ENCODE assay signal across 18 cellular contexts in the genomic region with DNA sequence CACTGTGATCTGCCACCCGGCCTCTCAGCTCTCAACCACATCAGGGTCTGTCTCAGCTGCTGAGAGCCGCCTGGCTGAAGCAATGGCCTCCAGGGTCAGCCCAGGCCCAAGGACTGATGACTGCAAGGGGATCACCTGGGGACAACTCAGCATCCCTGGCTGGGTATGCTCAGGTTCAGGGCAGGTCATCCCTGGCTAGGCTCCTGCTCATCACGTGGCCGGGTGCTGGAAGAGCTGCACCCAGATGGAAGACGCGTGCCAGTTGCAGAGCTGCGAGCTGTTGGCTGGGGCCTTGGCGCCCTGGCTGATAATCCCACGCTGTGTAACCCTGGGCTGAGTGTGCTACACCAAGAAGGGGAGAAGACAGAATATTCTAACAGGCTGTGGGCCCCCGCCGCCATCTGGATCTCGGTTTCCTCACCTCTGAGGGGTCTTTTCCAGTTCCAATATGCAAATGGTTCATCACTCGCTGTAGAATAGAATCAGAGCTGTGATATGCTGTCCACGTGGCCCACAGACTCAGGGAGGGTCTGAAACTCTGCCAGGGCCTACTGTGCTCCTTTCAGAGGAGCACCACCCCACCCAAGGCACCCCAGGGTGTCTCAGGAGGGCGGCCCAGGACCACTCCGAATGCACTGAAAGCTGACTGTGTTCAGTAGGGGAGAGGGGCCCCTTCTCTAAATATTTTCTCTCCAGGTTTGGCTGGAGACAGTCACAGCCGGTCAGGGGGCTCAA.
DNase-seq lines count a peak whose midpoint lies in the region; ATAC-seq and TF ChIP-seq lines count a peak whose summit lies in the region.
"Had no signal": no experiment of that assay in that cellular context is flagged by ENCODE, and none has a peak within 500 bp of the region (broad histone marks: within the 10 kb centered on the region; RNA-seq: fewer than 3 reads in every experiment).

No MANE protein-coding gene starts in this region.

- H3K4me1 Mint-ChIP-seq in activated CD8-positive, alpha-beta T cell treated with anti-CD3 and anti-CD28 coated beads for 36 hours (ENCODE audit: low read depth): peaks cover 22% of the 10 kb centered on the region

- no peaks in the 10 kb centered on the region for H3K36me3 Mint-ChIP-seq in activated CD8-positive, alpha-beta T cell treated with anti-CD3 and anti-CD28 coated beads for 36 hours (ENCODE audit: low read depth)

- H4K20me1 ChIP-seq in Karpas-422 (ENCODE audit: insufficient read depth, low read depth, low read length): no peaks in the 10 kb centered on the region

- H3K9me3 ChIP-seq in Karpas-422 (ENCODE audit: low read length) (no peaks in the 10 kb centered on the region), body of pancreas (no peaks in the 10 kb centered on the region), right lobe of liver (no peaks in the 10 kb centered on the region), stomach smooth muscle (ENCODE audit: control insufficient read depth in 2 of 2, low read length in 2 of 2) (peaks cover 0 to 2% of the 10 kb centered on the region in 2 donors)
- H3K9me3 ChIP-seq: adrenal gland, BE2C had no signal

- H3K27ac ChIP-seq in Karpas-422 (ENCODE audit: low read length) (no peak overlapping the region), body of pancreas (peak overlapping the region; percentile 66 to 80 (median 78)), right lobe of liver (peak overlapping the region in 1 of 3 donors; percentile 27), stomach smooth muscle (ENCODE audit: low read length) (peak overlapping the region; percentile 73)

- ATAC-seq in body of pancreas (peak; percentile 12), right lobe of liver (peak; percentile 66 to 82 (median 80)), GM21367 (IDR thresholded peaks at IDR 0.05; ENCODE audit: unreplicated experiment) (no peak)
- no peak for ATAC-seq in activated CD8-positive, alpha-beta T cell treated with anti-CD3 and anti-CD28 coated beads for 36 hours
- ATAC-seq: stimulated activated naive CD8-positive, alpha-beta T cell treated with anti-CD3 and anti-CD28 coated beads, Interleukin-15, amount 100 ng/mL, for 72 hours had no signal

- H3K4me2 ChIP-seq in Karpas-422 (ENCODE audit: low read depth, low read length, poor library complexity, severe bottlenecking): no peak overlapping the region

- intact Hi-C loops in body of pancreas (cut with DNase I): no loop called here
- intact Hi-C loops in right lobe of liver (cut with DNase I): no loop called here
- intact Hi-C loops in activated CD8-positive, alpha-beta T cell treated with anti-CD3 and anti-CD28 coated beads for 36 hours (cut with micrococcal nuclease): no loop called here

- H3K27ac Mint-ChIP-seq in activated CD8-positive, alpha-beta T cell treated with anti-CD3 and anti-CD28 coated beads for 36 hours: no peak overlapping the region
- H3K27ac Mint-ChIP-seq: activated T-helper 1 cell treated with anti-CD3 and anti-CD28 coated beads, Interleukin-12 subunit alpha, Interleukin-12 subunit beta, Interleukin-2, Interleukin-4 antibody, amounts not matched to agents 30 ng/mL and 10 ng/mL and 1 ng/mL, durations not matched to agents 14 hours and 24 hours and 36 hours; dendritic cell treated with granulocyte-macrophage colony-stimulating factor and Interleukin-4, amounts not matched to agents 40 ng/mL and 50 ng/mL, for 4 days; H9; stimulated activated naive CD8-positive, alpha-beta T cell treated with anti-CD3 and anti-CD28 coated beads, Interleukin-15, amount 100 ng/mL, for 72 hours; T-helper 2 cell treated with Interferon-gamma antibody and Interleukin-4, amounts not matched to agents 5 μg/mL and 100 μg/mL, for 36 hours had no signal

- H3K4me3 ChIP-seq in Karpas-422 (ENCODE audit: low read length) (no peak overlapping the region), body of pancreas (no peak overlapping the region), right lobe of liver (no peak overlapping the region), stomach smooth muscle (ENCODE audit: low read length in 2 of 2) (no peak overlapping the region)
- H3K4me3 ChIP-seq: adrenal gland had no signal

- no peaks in the 10 kb centered on the region for H3K9me3 Mint-ChIP-seq in activated CD8-positive, alpha-beta T cell treated with anti-CD3 and anti-CD28 coated beads for 36 hours
- H3K9me3 Mint-ChIP-seq: activated T-helper 1 cell treated with anti-CD3 and anti-CD28 coated beads, Interleukin-12 subunit alpha, Interleukin-12 subunit beta, Interleukin-2, Interleukin-4 antibody, amounts not matched to agents 30 ng/mL and 10 ng/mL and 1 ng/mL, durations not matched to agents 14 hours and 24 hours and 36 hours; dendritic cell treated with granulocyte-macrophage colony-stimulating factor and Interleukin-4, amounts not matched to agents 40 ng/mL and 50 ng/mL, for 4 days; neural crest cell; stimulated activated naive CD8-positive, alpha-beta T cell treated with anti-CD3 and anti-CD28 coated beads, Interleukin-15, amount 100 ng/mL, for 72 hours; T-helper 2 cell treated with Interferon-gamma antibody and Interleukin-4, amounts not matched to agents 5 μg/mL and 100 μg/mL, for 36 hours had no signal

- TF ChIP-seq CTCF in body of pancreas (IDR thresholded peaks at IDR 0.05): no peak
- TF ChIP-seq CTCF in right lobe of liver (IDR thresholded peaks at IDR 0.05): no peak
- TF ChIP-seq CTCF in activated CD8-positive, alpha-beta T cell treated with anti-CD3 and anti-CD28 coated beads for 36 hours (IDR thresholded peaks at IDR 0.05): no peak

- H3K9ac ChIP-seq in Karpas-422 (ENCODE audit: low read length) (no peak overlapping the region), stomach smooth muscle (ENCODE audit: low read length in 2 of 2) (no peak overlapping the region)

- CTCF ChIA-PET in activated CD8-positive, alpha-beta T cell treated with anti-CD3 and anti-CD28 coated beads for 36 hours (lab: Charles Lee): no interaction called here

- POLR2A ChIA-PET in activated CD8-positive, alpha-beta T cell treated with anti-CD3 and anti-CD28 coated beads for 36 hours (lab: Charles Lee): no interaction called here

- H3K27me3 ChIP-seq in Karpas-422 (ENCODE audit: low read length) (no peaks in the 10 kb centered on the region), body of pancreas (no peaks in the 10 kb centered on the region), right lobe of liver (no peaks in the 10 kb centered on the region), stomach smooth muscle (ENCODE audit: control insufficient read depth in 1 of 2, insufficient read depth in 2 of 2, low read length in 2 of 2) (peaks cover 0 to 2% of the 10 kb centered on the region in 2 donors)
- H3K27me3 ChIP-seq: adrenal gland, BE2C had no signal

- no peak overlapping the region for H3K4me3 Mint-ChIP-seq in activated CD8-positive, alpha-beta T cell treated with anti-CD3 and anti-CD28 coated beads for 36 hours
- H3K4me3 Mint-ChIP-seq: activated T-helper 1 cell treated with anti-CD3 and anti-CD28 coated beads, Interleukin-12 subunit alpha, Interleukin-12 subunit beta, Interleukin-2, Interleukin-4 antibody, amounts not matched to agents 30 ng/mL and 10 ng/mL and 1 ng/mL, durations not matched to agents 14 hours and 24 hours and 36 hours; dendritic cell treated with granulocyte-macrophage colony-stimulating factor and Interleukin-4, amounts not matched to agents 40 ng/mL and 50 ng/mL, for 4 days; H9; neural crest cell; T-helper 2 cell treated with Interferon-gamma antibody and Interleukin-4, amounts not matched to agents 5 μg/mL and 100 μg/mL, for 36 hours had no signal

- H3K4me1 ChIP-seq in Karpas-422 (ENCODE audit: low read length) (no peaks in the 10 kb centered on the region), body of pancreas (peaks cover 56% of the 10 kb centered on the region), right lobe of liver (peaks cover 0 to 8% (median 3%) of the 10 kb centered on the region in 4 donors), stomach smooth muscle (ENCODE audit: control insufficient read depth, insufficient read depth, low read length) (peaks cover 40% of the 10 kb centered on the region)
- H3K4me1 ChIP-seq: adrenal gland had no signal

- H3K36me3 ChIP-seq in Karpas-422 (ENCODE audit: insufficient read depth, low read length) (no peaks in the 10 kb centered on the region), body of pancreas (replicated peaks in 1 of 2; ENCODE audit: insufficient read depth in 1 of 2, low read depth in 2 of 2) (no peaks in the 10 kb centered on the region), right lobe of liver (no peaks in the 10 kb centered on the region), stomach smooth muscle (ENCODE audit: control insufficient read depth in 2 of 2, insufficient read depth in 2 of 2, low read length in 2 of 2) (no peaks in the 10 kb centered on the region)
- H3K36me3 ChIP-seq: adrenal gland, BE2C had no signal

- TF ChIP-seq POLR2A in body of pancreas (IDR thresholded peaks at IDR 0.05) (no peak), right lobe of liver (IDR thresholded peaks at IDR 0.05) (no peak)

- no peaks in the 10 kb centered on the region for H3K9me2 ChIP-seq in Karpas-422 (replicated peaks; ENCODE audit: insufficient read depth, low read length)

- no peaks in the 10 kb centered on the region for H3K27me3 Mint-ChIP-seq in activated CD8-positive, alpha-beta T cell treated with anti-CD3 and anti-CD28 coated beads for 36 hours
- H3K27me3 Mint-ChIP-seq: stimulated activated naive CD8-positive, alpha-beta T cell treated with anti-CD3 and anti-CD28 coated beads, Interleukin-15, amount 100 ng/mL, for 72 hours had no signal

- no peak overlapping the region for H2AFZ ChIP-seq in Karpas-422 (ENCODE audit: low read length)

- H3K79me2 ChIP-seq in Karpas-422 (ENCODE audit: low read length): no peaks in the 10 kb centered on the region

- DNase-seq in Karpas-422: peak; percentile 31
- DNase-seq in body of pancreas: peak in 2 of 4 donors; percentile 25 to 55
- peak; percentile 59 to 85 (median 82) for DNase-seq in right lobe of liver
- DNase-seq in activated CD8-positive, alpha-beta T cell treated with anti-CD3 and anti-CD28 coated beads for 36 hours: no peak
- no peak for DNase-seq in stimulated activated CD4-positive, alpha-beta T cell treated with anti-CD3 and anti-CD28 coated beads, Interleukin-1b, Interleukin-23, amount 100 ng/mL, for 48 hours
- no peak for DNase-seq in HuH-7 (ENCODE audit: low spot score)
- DNase-seq: BE2C; H9; Kasumi-1; small intestine; stimulated activated naive CD8-positive, alpha-beta T cell treated with anti-CD3 and anti-CD28 coated beads, Interleukin-15, amount 100 ng/mL, for 72 hours had no signal

- 62% methylated on average over 4 of the region's 17 CpGs; no CpG with 5 or more reads in 1 of the 2 donors for WGBS in body of pancreas, 2 donors
- WGBS in right lobe of liver (ENCODE audit: insufficient coverage, low coverage, low lambda C conversion rate, missing lambda C conversion rate): 43% methylated on average over 4 of the region's 17 CpGs

Comparison
In these comparisons a context has a peak if more than half of its experiments do, and no peak if none do; other contexts are left out.
1. DNase-seq: peak in Karpas-422 (single experiment) and right lobe of liver (3 of 3); none in activated CD8-positive, alpha-beta T cell treated with anti-CD3 and anti-CD28 coated beads for 36 hours (single experiment), stimulated activated CD4-positive, alpha-beta T cell treated with anti-CD3 and anti-CD28 coated beads, Interleukin-1b, Interleukin-23, amount 100 ng/mL, for 48 hours (single experiment) and HuH-7 (single experiment).
2. ATAC-seq: peak in body of pancreas (single experiment) and right lobe of liver (4 of 4); none in activated CD8-positive, alpha-beta T cell treated with anti-CD3 and anti-CD28 coated beads for 36 hours (single experiment) and GM21367 (single experiment).